1 cellular context compared by ENCODE assay signal in the genomic region with DNA sequence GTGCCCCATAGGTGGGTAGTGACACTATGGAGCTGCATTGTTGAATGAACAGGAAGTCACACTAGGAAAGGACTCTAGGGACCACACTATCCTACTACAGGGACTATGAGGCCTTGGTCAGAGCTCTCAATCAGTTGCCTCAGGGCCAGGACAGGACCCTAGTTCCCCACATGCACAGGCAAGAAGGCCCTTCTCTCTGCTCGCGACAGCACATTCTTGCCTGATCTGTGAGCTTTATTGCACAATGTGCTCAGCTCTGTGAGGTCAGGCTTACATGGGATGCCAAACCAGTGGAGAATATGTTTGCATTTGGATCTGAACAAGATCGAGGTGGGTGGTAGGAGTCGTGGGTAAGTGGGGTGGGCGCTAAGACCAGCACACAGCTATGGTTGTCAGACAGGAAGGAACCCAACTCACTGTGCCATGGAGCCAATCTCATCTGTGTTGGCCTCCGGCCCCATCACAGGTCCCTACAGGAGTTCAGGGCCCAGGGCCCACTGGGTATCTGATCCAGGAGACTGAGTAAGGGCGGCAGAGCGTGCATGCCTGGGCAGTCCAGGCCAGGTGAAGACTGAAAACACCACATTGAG.
A peak's percentile ranks its signal among the peaks of the same experiment; 100 is the strongest.
TF ChIP-seq lines count a peak whose summit lies in the region.

No MANE protein-coding gene starts in this region.

TF ChIP-seq in HepG2, 621 proteins besides CTCF, POLR2A, EP300 and RAD21:
- TF ChIP-seq RFXAP (CRISPR knock-in tag; IDR thresholded peaks at IDR 0.05; ENCODE audit: borderline replicate concordance) (no peak), HNF4A (CRISPR knock-in tag; IDR thresholded peaks at IDR 0.05) (0 out of 2 replicates have a peak, but pooled peaks have one; percentile 15), ZNF780A (CRISPR knock-in tag; IDR thresholded peaks at IDR 0.05) (no peak), ZNF883 (CRISPR knock-in tag; IDR thresholded peaks at IDR 0.05; ENCODE audit: not compliant biosample characterization) (no peak), RBFOX2 (IDR thresholded peaks at IDR 0.05; ENCODE audit: low read depth, low read length) (no peak), PAX8 (CRISPR knock-in tag; IDR thresholded peaks at IDR 0.05; ENCODE audit: borderline replicate concordance) (no peak), ZSCAN9 (CRISPR knock-in tag; IDR thresholded peaks at IDR 0.05; ENCODE audit: borderline replicate concordance) (no peak), CEBPG (CRISPR knock-in tag; IDR thresholded peaks at IDR 0.05) (peak; percentile 84), HHEX (CRISPR knock-in tag; IDR thresholded peaks at IDR 0.05) (no peak), SRY (CRISPR knock-in tag; IDR thresholded peaks at IDR 0.05) (no peak), PAF1 (CRISPR knock-in tag; IDR thresholded peaks at IDR 0.05) (no peak), ZNF816 (CRISPR knock-in tag; IDR thresholded peaks at IDR 0.05; ENCODE audit: borderline replicate concordance) (no peak), ZNF558 (CRISPR knock-in tag; IDR thresholded peaks at IDR 0.05; ENCODE audit: borderline replicate concordance) (no peak), RFXANK (CRISPR knock-in tag; IDR thresholded peaks at IDR 0.05) (no peak), RXRA (CRISPR knock-in tag; IDR thresholded peaks at IDR 0.05) (no peak), ZNF619 (CRISPR knock-in tag; IDR thresholded peaks at IDR 0.05) (no peak), CEBPB (IDR thresholded peaks at IDR 0.05; ENCODE audit: borderline replicate concordance, low read depth, low read length) (peak; percentile 98)
- TF ChIP-seq, protein P1, sequence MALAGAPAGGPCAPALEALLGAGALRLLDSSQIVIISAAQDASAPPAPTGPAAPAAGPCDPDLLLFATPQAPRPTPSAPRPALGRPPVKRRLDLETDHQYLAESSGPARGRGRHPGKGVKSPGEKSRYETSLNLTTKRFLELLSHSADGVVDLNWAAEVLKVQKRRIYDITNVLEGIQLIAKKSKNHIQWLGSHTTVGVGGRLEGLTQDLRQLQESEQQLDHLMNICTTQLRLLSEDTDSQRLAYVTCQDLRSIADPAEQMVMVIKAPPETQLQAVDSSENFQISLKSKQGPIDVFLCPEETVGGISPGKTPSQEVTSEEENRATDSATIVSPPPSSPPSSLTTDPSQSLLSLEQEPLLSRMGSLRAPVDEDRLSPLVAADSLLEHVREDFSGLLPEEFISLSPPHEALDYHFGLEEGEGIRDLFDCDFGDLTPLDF (CRISPR knock-in tag; IDR thresholded peaks at IDR 0.05): no peak
- TF ChIP-seq, protein P2, sequence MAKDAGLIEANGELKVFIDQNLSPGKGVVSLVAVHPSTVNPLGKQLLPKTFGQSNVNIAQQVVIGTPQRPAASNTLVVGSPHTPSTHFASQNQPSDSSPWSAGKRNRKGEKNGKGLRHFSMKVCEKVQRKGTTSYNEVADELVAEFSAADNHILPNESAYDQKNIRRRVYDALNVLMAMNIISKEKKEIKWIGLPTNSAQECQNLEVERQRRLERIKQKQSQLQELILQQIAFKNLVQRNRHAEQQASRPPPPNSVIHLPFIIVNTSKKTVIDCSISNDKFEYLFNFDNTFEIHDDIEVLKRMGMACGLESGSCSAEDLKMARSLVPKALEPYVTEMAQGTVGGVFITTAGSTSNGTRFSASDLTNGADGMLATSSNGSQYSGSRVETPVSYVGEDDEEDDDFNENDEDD (CRISPR knock-in tag; IDR thresholded peaks at IDR 0.05; ENCODE audit: borderline replicate concordance): no peak
